In the genomic region with DNA sequence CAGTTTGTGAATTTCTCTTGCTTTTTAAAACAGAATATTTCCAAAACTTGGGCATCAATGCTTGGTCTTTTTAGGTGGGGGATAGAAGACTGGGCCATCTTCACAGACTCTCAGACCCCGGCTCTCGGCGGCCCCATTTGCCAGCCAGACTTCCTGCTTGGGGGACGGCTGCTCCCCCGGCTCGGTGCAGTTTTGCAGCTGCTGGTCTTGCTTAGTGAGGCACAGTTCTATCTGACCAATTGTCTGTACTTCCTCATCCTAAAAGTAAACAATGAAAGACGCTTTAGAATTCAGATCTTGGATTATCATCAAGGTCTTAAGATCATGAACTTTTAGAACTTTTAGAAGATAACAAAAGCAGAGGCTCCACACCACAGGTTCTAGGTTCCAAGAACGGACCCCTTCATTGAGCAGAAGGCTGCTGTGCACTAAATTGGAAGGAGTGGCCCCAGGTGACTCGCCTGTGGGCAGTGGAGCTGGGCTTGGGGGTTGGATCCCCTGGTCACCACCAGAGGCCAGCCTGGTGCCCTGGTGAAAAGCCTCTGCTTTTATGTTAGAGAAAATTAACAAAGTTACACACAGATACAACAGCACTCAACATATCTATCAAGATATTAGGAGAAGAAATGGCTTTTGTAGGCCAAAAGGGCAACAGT, we compare ENCODE assay signal across 17 cellular contexts. TPM values are rescaled to one million over a fixed set of nuclear protein-coding genes. Genes with fewer than 3 reads are reported as not detected.
DNase-seq lines count a peak whose midpoint lies in the region; ATAC-seq, FAIRE-seq and TF ChIP-seq lines count a peak whose summit lies in the region.
"Had no signal": no experiment of that assay in that cellular context is flagged by ENCODE, and none has a peak within 500 bp of the region (broad histone marks: within the 10 kb centered on the region; RNA-seq: fewer than 3 reads in every experiment).

No MANE protein-coding gene starts in this region.

- WGBS in HepG2 (ENCODE audit: low lambda C conversion rate) = 95% methylated on average over 9 of the region's 9 CpGs
- whole genome bisulfite sequencing in right lobe of liver (ENCODE audit: insufficient coverage, low coverage, low lambda C conversion rate, missing lambda C conversion rate) = 58% methylated on average over 4 of the region's 9 CpGs

- no peaks in the 10 kb centered on the region for H3K9me3 Mint-ChIP-seq in T-cell
- H3K9me3 Mint-ChIP-seq: GM23338 had no signal

- TF ChIP-seq POLR2A in HepG2 (IDR thresholded peaks at IDR 0.05; ENCODE audit: insufficient read depth in 1 of 2, low read depth in 2 of 2, low read length in 2 of 2) (no peak), right lobe of liver (IDR thresholded peaks at IDR 0.05) (no peak)

- H2AFZ ChIP-seq in HepG2 (ENCODE audit: low read length) = no peak overlapping the region
- H2AFZ ChIP-seq: GM23338, parathyroid adenoma had no signal

- H3K4me1 Mint-ChIP-seq in T-cell = peaks cover 15 to 45% (median 41%) of the 10 kb centered on the region in 3 donors

- H3K36me3 ChIP-seq in HepG2 (replicated peaks in 1 of 2; ENCODE audit: control insufficient read depth in 1 of 2, insufficient read depth in 2 of 2, low read length in 2 of 2) (peaks cover 53 to 80% of the 10 kb centered on the region in 2 experiments), right lobe of liver (no peaks in the 10 kb centered on the region), kidney epithelial cell (ENCODE audit: control insufficient read depth, insufficient read depth, low read length) (peaks cover 4% of the 10 kb centered on the region)

- DNase-seq in HepG2 (ENCODE audit: low spot score) = no peak
- no peak for DNase-seq in right lobe of liver
- DNase-seq in T-cell = no peak
- no peak for DNase-seq in kidney epithelial cell (ENCODE audit: low read depth)
- DNase-seq in NCI-H128 (lab: John Stamatoyannopoulos, UW; ENCODE audit: unreplicated experiment) = no peak
- DNase-seq in NCI-H345 (lab: John Stamatoyannopoulos, UW) = no peak
- DNase-seq in medulla oblongata (ENCODE audit: extremely low spot score) = no peak
- DNase-seq in DMS79 treated with DMSO at 0.1 percent for 48 hours (lab: John Stamatoyannopoulos, UW) = no peak
- DNase-seq: AML-193, EL, NCI-H2081, NCI-H774, SIG-M5 had no signal

- H3K4me3 ChIP-seq in HepG2 (replicated peaks in 1 of 3; ENCODE audit: insufficient read depth in 1 of 3, low read depth in 2 of 3, low read length in 3 of 3) = no peak overlapping the region
- H3K4me3 ChIP-seq in right lobe of liver = no peak overlapping the region
- H3K4me3 ChIP-seq in kidney epithelial cell (ENCODE audit: low read depth, low read length) = no peak overlapping the region
- H3K4me3 ChIP-seq: GM23338, upper lobe of left lung had no signal

- H3K27ac ChIP-seq in HepG2 (ENCODE audit: extremely low read length, insufficient read depth, low read length) (no peak overlapping the region), right lobe of liver (no peak overlapping the region)
- H3K27ac ChIP-seq: KMS-11 had no signal

- H3K4me1 ChIP-seq in HepG2 (ENCODE audit: insufficient read depth, low read length) (no peaks in the 10 kb centered on the region), right lobe of liver (no peaks in the 10 kb centered on the region)
- H3K4me1 ChIP-seq: parathyroid adenoma had no signal

- peak overlapping the region; percentile 60 to 69 for H3K27ac Mint-ChIP-seq in T-cell
- H3K27ac Mint-ChIP-seq: GM23338 had no signal

- POLR2A ChIA-PET in HepG2 (lab: Yijun Ruan, JAX) (no interaction called here), T-cell (lab: Charles Lee) (interaction anchor here (0.6 to 0.8 kb wide), 2 partner anchors 28 to 151 kb away, joined by 4 to 7 read pairs; no protein-coding TSS in a partner anchor)

- H3K27me3 ChIP-seq in HepG2 (ENCODE audit: control insufficient read depth in 1 of 2, insufficient read depth in 2 of 2, low read length in 2 of 2) (no peaks in the 10 kb centered on the region), right lobe of liver (no peaks in the 10 kb centered on the region), kidney epithelial cell (ENCODE audit: control insufficient read depth, insufficient read depth, low read length) (no peaks in the 10 kb centered on the region)
- H3K27me3 ChIP-seq: upper lobe of left lung had no signal

- intact Hi-C loops in HepG2 (cut with micrococcal nuclease; ENCODE audit: unreplicated experiment) (no loop called here), right lobe of liver (cut with DNase I) (no loop called here)

- H3K9me3 ChIP-seq in HepG2 (ENCODE audit: low read length) = no peaks in the 10 kb centered on the region
- no peaks in the 10 kb centered on the region for H3K9me3 ChIP-seq in right lobe of liver
- H3K9me3 ChIP-seq: upper lobe of left lung had no signal

- ATAC-seq in HepG2 = peak; percentile 17; the same call in 1 of the 3 replicates
- no peak for ATAC-seq in right lobe of liver
- peak in 1 of 4 experiments; percentile 38 for ATAC-seq in T-cell (replicated peaks in 1 of 4)
- ATAC-seq: GM23338 had no signal

- H3K27me3 Mint-ChIP-seq in T-cell = no peaks in the 10 kb centered on the region

- no peak for TF ChIP-seq EP300 in HepG2 (IDR thresholded peaks at IDR 0.05; ENCODE audit: low read depth in 2 of 2, low read length in 2 of 2)
- no peak for TF ChIP-seq EP300 in HepG2 (CRISPR knock-in tag; IDR thresholded peaks at IDR 0.05; ENCODE audit: borderline replicate concordance)

- TF ChIP-seq RAD21 in HepG2 (CRISPR knock-in tag; IDR thresholded peaks at IDR 0.05) = no peak

- H3K79me2 ChIP-seq in HepG2 (ENCODE audit: insufficient read depth, low read length) = peaks cover 6% of the 10 kb centered on the region
- H3K79me2 ChIP-seq: parathyroid adenoma had no signal

- CTCF ChIA-PET in HepG2 (lab: Yijun Ruan, JAX; ENCODE audit: low intra/inter-chr PET ratio, low total read pairs) (no interaction called here), T-cell (lab: Charles Lee) (no interaction called here)

- BruUV-seq in HepG2 (replicated peaks; lab: Mats Ljungman, UMichigan) = no TSS peak

- H3K36me3 Mint-ChIP-seq in T-cell = peaks cover 67% of the 10 kb centered on the region

- TF ChIP-seq CTCF in HepG2 (CRISPR knock-in tag; IDR thresholded peaks at IDR 0.05) (no peak), right lobe of liver (IDR thresholded peaks at IDR 0.05) (no peak), kidney epithelial cell (IDR thresholded peaks at IDR 0.05; ENCODE audit: insufficient read depth, low read length, poor library complexity, severe bottlenecking) (peak; percentile 39)

- no peak for FAIRE-seq in HepG2 (lab: Jason Lieb, UNC)

- no peak overlapping the region for H3K4me3 Mint-ChIP-seq in T-cell
- H3K4me3 Mint-ChIP-seq: GM23338 had no signal

- H4K20me1 ChIP-seq in HepG2 (ENCODE audit: insufficient read depth, low read length) = peaks cover 65% of the 10 kb centered on the region

- H3K9ac ChIP-seq in HepG2 (ENCODE audit: insufficient read depth, low read depth, low read length) = no peak overlapping the region
- H3K9ac ChIP-seq: KMS-11, parathyroid adenoma had no signal

- no peak overlapping the region for H3K4me2 ChIP-seq in HepG2 (ENCODE audit: low read depth, low read length)
- H3K4me2 ChIP-seq: GM23338, KMS-11 had no signal

- in situ Hi-C loops in HepG2 (cut with HindIII; ENCODE audit: extremely low pct_ligation_motif_present, low pct_unique_long_range_greater_than_20kb) = no loop called here

TF ChIP-seq in HepG2, 621 proteins besides CTCF, POLR2A, EP300 and RAD21 (continues in another document):
- no peak for TF ChIP-seq ZNF468 (CRISPR knock-in tag; IDR thresholded peaks at IDR 0.05)
- TF ChIP-seq PAWR (CRISPR knock-in tag; IDR thresholded peaks at IDR 0.05; ENCODE audit: borderline replicate concordance) = no peak
- TF ChIP-seq NBN (conservative IDR thresholded peaks at IDR 0.05) = no peak
- TF ChIP-seq ZNF616 (CRISPR knock-in tag; IDR thresholded peaks at IDR 0.05; ENCODE audit: low read depth) = no peak
- TF ChIP-seq, protein P1, sequence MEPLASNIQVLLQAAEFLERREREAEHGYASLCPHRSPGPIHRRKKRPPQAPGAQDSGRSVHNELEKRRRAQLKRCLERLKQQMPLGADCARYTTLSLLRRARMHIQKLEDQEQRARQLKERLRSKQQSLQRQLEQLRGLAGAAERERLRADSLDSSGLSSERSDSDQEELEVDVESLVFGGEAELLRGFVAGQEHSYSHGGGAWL (CRISPR knock-in tag; IDR thresholded peaks at IDR 0.05) = no peak

RNA-seq across cellular contexts. Expression of gene RNASET2, which starts 26.7 kb away (rescaled TPM):
- total RNA-seq in HepG2 (2016; rRNA removed; fragmentation: Illumina TruSeq; extraction: Trizol) (22.4 and 44.6 TPM in 2 replicates), right lobe of liver (10 to 100 TPM; 21.7 to 48.4 (median 30.8) TPM), T-cell (100 to 1,000 TPM; 121 to 275 (median 252) TPM), kidney epithelial cell (113 and 139 TPM in 2 replicates)
- 26.9 and 41.2 TPM in 2 replicates for total RNA-seq in HepG2 (2016; cell fraction: cytosol; rRNA removed; fragmentation: Illumina TruSeq; extraction: Trizol; ENCODE audit: low read depth)
- 25.4 and 45.4 TPM in 2 replicates for total RNA-seq in HepG2 (2016; cell fraction: insoluble cytoplasmic fraction; rRNA removed; fragmentation: Illumina TruSeq; extraction: Trizol)
- total RNA-seq in HepG2 (2016; cell fraction: membrane; rRNA removed; fragmentation: Illumina TruSeq; extraction: Trizol) = 24.1 and 38.2 TPM in 2 replicates
- 30.2 and 32.0 TPM in 2 replicates for total RNA-seq in HepG2 (2016; cell fraction: nucleus; rRNA removed; fragmentation: Illumina TruSeq; extraction: Trizol)
- 597 and 696 TPM in 2 replicates for polyA plus RNA-seq in HepG2 (2011; rRNA removed)
- polyA plus RNA-seq in HepG2 (2011; cell fraction: cytosol; rRNA removed) = 456 and 545 TPM in 2 replicates
- 515 and 552 TPM in 2 replicates for polyA plus RNA-seq in HepG2 (2011; cell fraction: nucleus; rRNA removed)
- 446 and 587 TPM in 2 replicates for polyA plus RNA-seq in HepG2 (2012)
- polyA plus RNA-seq in HepG2 (2016; cell fraction: cytosol; fragmentation: Illumina TruSeq; extraction: Trizol; ENCODE audit: low read depth) = 21.3 and 41.6 TPM in 2 replicates
- 26.6 and 27.0 TPM in 2 replicates for polyA plus RNA-seq in HepG2 (2016; cell fraction: insoluble cytoplasmic fraction; fragmentation: Illumina TruSeq; extraction: Trizol; ENCODE audit: low read depth)
- 23.6 and 34.9 TPM in 2 replicates for polyA plus RNA-seq in HepG2 (2016; cell fraction: membrane; fragmentation: Illumina TruSeq; extraction: Trizol; ENCODE audit: low read depth)
- polyA plus RNA-seq in HepG2 (2016; cell fraction: nucleus; fragmentation: Illumina TruSeq; extraction: Trizol; ENCODE audit: insufficient read depth, low read depth) = 68.7 and 69.0 TPM in 2 replicates
- polyA minus RNA-seq in HepG2 (2011; rRNA and poly(A)+ RNA removed; ENCODE audit: low replicate concordance) = 4.7 and 104 TPM in 2 replicates
- polyA minus RNA-seq in HepG2 (2011; cell fraction: cytosol; rRNA and poly(A)+ RNA removed) = 149 and 185 TPM in 2 replicates
- 159 and 184 TPM in 2 replicates for polyA minus RNA-seq in HepG2 (2011; cell fraction: nucleus; rRNA and poly(A)+ RNA removed)
